1 cellular context compared by ENCODE assay signal in the genomic region with DNA sequence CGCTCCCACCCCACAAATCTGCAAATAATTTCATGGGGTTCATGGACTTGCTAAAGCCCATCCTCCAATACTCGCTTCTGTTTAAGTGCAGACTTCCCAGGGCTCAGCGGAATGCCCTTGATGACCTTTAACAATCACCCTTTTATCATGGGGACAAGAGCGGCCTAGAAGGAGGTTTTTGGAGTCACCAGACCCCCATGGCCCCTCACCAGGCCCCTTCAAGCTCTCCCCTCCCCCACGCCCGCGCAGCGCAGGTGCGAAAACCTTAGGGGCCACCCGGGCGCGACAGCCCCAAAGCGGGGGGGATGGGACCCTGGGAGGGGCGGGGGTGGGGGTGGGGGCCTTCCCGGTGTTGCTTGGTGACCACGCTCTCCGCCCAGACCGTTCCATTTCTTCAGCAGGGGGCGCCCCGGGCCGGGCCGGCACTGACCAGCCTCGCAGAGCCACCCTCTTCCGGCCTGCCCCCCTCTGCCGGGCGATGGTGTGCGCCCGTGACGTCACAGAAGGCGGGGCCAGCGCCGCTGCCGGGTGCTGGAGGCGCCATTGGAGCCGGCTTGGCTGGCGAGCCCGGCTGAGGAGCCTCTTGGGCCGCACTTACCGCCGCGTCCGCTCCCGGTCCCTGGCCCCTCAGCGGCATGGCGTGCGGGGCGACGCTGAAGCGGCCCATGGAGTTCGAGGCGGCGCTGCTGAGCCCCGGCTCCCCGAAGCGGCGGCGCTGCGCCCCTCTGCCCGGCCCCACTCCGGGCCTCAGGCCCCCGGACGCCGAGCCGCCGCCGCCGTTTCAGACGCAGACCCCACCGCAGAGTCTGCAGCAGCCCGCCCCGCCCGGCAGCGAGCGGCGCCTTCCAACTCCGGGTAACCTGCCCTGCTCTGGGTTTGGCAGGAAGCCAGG.
TF ChIP-seq lines count a peak whose summit lies in the region.

A gene with protein sequence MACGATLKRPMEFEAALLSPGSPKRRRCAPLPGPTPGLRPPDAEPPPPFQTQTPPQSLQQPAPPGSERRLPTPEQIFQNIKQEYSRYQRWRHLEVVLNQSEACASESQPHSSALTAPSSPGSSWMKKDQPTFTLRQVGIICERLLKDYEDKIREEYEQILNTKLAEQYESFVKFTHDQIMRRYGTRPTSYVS (plus strand): TSS at position 531 of the 892 bp plus-strand sequence. CDS start 105 bp downstream, at position 636.

TF ChIP-seq in K562, 482 proteins besides CTCF, POLR2A, EP300 and RAD21 (continued from another document and continues in another):
- TF ChIP-seq, protein P1, sequence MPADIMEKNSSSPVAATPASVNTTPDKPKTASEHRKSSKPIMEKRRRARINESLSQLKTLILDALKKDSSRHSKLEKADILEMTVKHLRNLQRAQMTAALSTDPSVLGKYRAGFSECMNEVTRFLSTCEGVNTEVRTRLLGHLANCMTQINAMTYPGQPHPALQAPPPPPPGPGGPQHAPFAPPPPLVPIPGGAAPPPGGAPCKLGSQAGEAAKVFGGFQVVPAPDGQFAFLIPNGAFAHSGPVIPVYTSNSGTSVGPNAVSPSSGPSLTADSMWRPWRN (IDR thresholded peaks at IDR 0.05; ENCODE audit: low read depth) = no peak
- TF ChIP-seq, protein P2, sequence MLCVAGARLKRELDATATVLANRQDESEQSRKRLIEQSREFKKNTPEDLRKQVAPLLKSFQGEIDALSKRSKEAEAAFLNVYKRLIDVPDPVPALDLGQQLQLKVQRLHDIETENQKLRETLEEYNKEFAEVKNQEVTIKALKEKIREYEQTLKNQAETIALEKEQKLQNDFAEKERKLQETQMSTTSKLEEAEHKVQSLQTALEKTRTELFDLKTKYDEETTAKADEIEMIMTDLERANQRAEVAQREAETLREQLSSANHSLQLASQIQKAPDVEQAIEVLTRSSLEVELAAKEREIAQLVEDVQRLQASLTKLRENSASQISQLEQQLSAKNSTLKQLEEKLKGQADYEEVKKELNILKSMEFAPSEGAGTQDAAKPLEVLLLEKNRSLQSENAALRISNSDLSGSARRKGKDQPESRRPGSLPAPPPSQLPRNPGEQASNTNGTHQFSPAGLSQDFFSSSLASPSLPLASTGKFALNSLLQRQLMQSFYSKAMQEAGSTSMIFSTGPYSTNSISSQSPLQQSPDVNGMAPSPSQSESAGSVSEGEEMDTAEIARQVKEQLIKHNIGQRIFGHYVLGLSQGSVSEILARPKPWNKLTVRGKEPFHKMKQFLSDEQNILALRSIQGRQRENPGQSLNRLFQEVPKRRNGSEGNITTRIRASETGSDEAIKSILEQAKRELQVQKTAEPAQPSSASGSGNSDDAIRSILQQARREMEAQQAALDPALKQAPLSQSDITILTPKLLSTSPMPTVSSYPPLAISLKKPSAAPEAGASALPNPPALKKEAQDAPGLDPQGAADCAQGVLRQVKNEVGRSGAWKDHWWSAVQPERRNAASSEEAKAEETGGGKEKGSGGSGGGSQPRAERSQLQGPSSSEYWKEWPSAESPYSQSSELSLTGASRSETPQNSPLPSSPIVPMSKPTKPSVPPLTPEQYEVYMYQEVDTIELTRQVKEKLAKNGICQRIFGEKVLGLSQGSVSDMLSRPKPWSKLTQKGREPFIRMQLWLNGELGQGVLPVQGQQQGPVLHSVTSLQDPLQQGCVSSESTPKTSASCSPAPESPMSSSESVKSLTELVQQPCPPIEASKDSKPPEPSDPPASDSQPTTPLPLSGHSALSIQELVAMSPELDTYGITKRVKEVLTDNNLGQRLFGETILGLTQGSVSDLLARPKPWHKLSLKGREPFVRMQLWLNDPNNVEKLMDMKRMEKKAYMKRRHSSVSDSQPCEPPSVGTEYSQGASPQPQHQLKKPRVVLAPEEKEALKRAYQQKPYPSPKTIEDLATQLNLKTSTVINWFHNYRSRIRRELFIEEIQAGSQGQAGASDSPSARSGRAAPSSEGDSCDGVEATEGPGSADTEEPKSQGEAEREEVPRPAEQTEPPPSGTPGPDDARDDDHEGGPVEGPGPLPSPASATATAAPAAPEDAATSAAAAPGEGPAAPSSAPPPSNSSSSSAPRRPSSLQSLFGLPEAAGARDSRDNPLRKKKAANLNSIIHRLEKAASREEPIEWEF (CRISPR knock-in tag; IDR thresholded peaks at IDR 0.05) = no peak
- TF ChIP-seq ZNF146 (CRISPR knock-in tag; IDR thresholded peaks at IDR 0.05; ENCODE audit: unreplicated experiment) = no peak
- TF ChIP-seq MCM3 (IDR thresholded peaks at IDR 0.05) = no peak
- TF ChIP-seq MEIS2 (IDR thresholded peaks at IDR 0.05; ENCODE audit: partially characterized antibody) = no peak
- no peak for TF ChIP-seq CC2D1A (IDR thresholded peaks at IDR 0.05)
- no peak for TF ChIP-seq RBM25 (IDR thresholded peaks at IDR 0.05; ENCODE audit: low read depth, low read length, severe bottlenecking)
- TF ChIP-seq, protein P3, sequence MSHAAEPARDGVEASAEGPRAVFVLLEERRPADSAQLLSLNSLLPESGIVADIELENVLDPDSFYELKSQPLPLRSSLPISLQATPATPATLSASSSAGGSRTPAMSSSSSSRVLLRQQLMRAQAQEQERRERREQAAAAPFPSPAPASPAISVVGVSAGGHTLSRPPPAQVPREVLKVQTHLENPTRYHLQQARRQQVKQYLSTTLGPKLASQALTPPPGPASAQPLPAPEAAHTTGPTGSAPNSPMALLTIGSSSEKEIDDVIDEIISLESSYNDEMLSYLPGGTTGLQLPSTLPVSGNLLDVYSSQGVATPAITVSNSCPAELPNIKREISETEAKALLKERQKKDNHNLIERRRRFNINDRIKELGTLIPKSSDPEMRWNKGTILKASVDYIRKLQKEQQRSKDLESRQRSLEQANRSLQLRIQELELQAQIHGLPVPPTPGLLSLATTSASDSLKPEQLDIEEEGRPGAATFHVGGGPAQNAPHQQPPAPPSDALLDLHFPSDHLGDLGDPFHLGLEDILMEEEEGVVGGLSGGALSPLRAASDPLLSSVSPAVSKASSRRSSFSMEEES (CRISPR knock-in tag; IDR thresholded peaks at IDR 0.05) = no peak
- peak; percentile 34 for TF ChIP-seq ARID1B (IDR thresholded peaks at IDR 0.05)
- no peak for TF ChIP-seq ELF4 (CRISPR knock-in tag; IDR thresholded peaks at IDR 0.05)
- peak; percentile 99 for TF ChIP-seq TCF7L2 (IDR thresholded peaks at IDR 0.05; ENCODE audit: low read depth, low read length)
- TF ChIP-seq ELF1 (tag; IDR thresholded peaks at IDR 0.05) = peak; percentile 96
- TF ChIP-seq, protein P4, sequence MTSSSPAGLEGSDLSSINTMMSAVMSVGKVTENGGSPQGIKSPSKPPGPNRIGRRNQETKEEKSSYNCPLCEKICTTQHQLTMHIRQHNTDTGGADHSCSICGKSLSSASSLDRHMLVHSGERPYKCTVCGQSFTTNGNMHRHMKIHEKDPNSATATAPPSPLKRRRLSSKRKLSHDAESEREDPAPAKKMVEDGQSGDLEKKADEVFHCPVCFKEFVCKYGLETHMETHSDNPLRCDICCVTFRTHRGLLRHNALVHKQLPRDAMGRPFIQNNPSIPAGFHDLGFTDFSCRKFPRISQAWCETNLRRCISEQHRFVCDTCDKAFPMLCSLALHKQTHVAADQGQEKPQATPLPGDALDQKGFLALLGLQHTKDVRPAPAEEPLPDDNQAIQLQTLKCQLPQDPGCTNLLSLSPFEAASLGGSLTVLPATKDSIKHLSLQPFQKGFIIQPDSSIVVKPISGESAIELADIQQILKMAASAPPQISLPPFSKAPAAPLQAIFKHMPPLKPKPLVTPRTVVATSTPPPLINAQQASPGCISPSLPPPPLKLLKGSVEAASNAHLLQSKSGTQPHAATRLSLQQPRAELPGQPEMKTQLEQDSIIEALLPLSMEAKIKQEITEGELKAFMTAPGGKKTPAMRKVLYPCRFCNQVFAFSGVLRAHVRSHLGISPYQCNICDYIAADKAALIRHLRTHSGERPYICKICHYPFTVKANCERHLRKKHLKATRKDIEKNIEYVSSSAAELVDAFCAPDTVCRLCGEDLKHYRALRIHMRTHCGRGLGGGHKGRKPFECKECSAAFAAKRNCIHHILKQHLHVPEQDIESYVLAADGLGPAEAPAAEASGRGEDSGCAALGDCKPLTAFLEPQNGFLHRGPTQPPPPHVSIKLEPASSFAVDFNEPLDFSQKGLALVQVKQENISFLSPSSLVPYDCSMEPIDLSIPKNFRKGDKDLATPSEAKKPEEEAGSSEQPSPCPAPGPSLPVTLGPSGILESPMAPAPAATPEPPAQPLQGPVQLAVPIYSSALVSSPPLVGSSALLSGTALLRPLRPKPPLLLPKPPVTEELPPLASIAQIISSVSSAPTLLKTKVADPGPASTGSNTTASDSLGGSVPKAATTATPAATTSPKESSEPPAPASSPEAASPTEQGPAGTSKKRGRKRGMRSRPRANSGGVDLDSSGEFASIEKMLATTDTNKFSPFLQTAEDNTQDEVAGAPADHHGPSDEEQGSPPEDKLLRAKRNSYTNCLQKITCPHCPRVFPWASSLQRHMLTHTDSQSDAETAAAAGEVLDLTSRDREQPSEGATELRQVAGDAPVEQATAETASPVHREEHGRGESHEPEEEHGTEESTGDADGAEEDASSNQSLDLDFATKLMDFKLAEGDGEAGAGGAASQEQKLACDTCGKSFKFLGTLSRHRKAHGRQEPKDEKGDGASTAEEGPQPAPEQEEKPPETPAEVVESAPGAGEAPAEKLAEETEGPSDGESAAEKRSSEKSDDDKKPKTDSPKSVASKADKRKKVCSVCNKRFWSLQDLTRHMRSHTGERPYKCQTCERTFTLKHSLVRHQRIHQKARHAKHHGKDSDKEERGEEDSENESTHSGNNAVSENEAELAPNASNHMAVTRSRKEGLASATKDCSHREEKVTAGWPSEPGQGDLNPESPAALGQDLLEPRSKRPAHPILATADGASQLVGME (CRISPR knock-in tag; IDR thresholded peaks at IDR 0.05) = peak; percentile 85
- TF ChIP-seq ZNF561 (CRISPR knock-in tag; conservative IDR thresholded peaks at IDR 0.05) = no peak
- TF ChIP-seq ZBTB8A (IDR thresholded peaks at IDR 0.05; ENCODE audit: partially characterized antibody) = no peak
- TF ChIP-seq MTA1 (IDR thresholded peaks at IDR 0.05; ENCODE audit: borderline replicate concordance) = peak; percentile 55; the same call in 1 of the 2 replicates
- no peak; the same call in 1 of the 2 replicates for TF ChIP-seq PYGO2 (tag; IDR thresholded peaks at IDR 0.05)
- TF ChIP-seq, protein P5, sequence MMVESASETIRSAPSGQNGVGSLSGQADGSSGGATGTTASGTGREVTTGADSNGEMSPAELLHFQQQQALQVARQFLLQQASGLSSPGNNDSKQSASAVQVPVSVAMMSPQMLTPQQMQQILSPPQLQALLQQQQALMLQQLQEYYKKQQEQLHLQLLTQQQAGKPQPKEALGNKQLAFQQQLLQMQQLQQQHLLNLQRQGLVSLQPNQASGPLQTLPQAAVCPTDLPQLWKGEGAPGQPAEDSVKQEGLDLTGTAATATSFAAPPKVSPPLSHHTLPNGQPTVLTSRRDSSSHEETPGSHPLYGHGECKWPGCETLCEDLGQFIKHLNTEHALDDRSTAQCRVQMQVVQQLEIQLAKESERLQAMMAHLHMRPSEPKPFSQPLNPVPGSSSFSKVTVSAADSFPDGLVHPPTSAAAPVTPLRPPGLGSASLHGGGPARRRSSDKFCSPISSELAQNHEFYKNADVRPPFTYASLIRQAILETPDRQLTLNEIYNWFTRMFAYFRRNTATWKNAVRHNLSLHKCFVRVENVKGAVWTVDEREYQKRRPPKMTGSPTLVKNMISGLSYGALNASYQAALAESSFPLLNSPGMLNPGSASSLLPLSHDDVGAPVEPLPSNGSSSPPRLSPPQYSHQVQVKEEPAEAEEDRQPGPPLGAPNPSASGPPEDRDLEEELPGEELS (CRISPR knock-in tag; IDR thresholded peaks at IDR 0.05; ENCODE audit: borderline replicate concordance) = no peak
- no peak for TF ChIP-seq PTRF (tag; IDR thresholded peaks at IDR 0.05)
- TF ChIP-seq NCOR1 (IDR thresholded peaks at IDR 0.05) = 0 out of 2 replicates have a peak, but pooled peaks have one; percentile 42
- TF ChIP-seq, protein P6, sequence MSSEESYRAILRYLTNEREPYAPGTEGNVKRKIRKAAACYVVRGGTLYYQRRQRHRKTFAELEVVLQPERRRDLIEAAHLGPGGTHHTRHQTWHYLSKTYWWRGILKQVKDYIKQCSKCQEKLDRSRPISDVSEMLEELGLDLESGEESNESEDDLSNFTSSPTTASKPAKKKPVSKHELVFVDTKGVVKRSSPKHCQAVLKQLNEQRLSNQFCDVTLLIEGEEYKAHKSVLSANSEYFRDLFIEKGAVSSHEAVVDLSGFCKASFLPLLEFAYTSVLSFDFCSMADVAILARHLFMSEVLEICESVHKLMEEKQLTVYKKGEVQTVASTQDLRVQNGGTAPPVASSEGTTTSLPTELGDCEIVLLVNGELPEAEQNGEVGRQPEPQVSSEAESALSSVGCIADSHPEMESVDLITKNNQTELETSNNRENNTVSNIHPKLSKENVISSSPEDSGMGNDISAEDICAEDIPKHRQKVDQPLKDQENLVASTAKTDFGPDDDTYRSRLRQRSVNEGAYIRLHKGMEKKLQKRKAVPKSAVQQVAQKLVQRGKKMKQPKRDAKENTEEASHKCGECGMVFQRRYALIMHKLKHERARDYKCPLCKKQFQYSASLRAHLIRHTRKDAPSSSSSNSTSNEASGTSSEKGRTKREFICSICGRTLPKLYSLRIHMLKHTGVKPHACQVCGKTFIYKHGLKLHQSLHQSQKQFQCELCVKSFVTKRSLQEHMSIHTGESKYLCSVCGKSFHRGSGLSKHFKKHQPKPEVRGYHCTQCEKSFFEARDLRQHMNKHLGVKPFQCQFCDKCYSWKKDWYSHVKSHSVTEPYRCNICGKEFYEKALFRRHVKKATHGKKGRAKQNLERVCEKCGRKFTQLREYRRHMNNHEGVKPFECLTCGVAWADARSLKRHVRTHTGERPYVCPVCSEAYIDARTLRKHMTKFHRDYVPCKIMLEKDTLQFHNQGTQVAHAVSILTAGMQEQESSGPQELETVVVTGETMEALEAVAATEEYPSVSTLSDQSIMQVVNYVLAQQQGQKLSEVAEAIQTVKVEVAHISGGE (CRISPR knock-in tag; IDR thresholded peaks at IDR 0.05) = no peak; a peak in 1 of 6 replicates
- TF ChIP-seq HEY1 (CRISPR knock-in tag; IDR thresholded peaks at IDR 0.05; ENCODE audit: borderline replicate concordance) = no peak
- TF ChIP-seq, protein P7, sequence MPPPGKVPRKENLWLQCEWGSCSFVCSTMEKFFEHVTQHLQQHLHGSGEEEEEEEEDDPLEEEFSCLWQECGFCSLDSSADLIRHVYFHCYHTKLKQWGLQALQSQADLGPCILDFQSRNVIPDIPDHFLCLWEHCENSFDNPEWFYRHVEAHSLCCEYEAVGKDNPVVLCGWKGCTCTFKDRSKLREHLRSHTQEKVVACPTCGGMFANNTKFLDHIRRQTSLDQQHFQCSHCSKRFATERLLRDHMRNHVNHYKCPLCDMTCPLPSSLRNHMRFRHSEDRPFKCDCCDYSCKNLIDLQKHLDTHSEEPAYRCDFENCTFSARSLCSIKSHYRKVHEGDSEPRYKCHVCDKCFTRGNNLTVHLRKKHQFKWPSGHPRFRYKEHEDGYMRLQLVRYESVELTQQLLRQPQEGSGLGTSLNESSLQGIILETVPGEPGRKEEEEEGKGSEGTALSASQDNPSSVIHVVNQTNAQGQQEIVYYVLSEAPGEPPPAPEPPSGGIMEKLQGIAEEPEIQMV (tag; conservative IDR thresholded peaks at IDR 0.05; ENCODE audit: low read depth) = no peak
- no peak for TF ChIP-seq TSC22D4 (tag; IDR thresholded peaks at IDR 0.05)
- no peak for TF ChIP-seq ZNF133 (CRISPR knock-in tag; IDR thresholded peaks at IDR 0.05)
- TF ChIP-seq POLR2AphosphoS2 (IDR thresholded peaks at IDR 0.05; ENCODE audit: low read length) = no peak
